ENCODE assay signal across 15 cellular contexts in genomic region chr2:202121532-202122166, GRCh38. TPM values are rescaled to one million over a fixed set of nuclear protein-coding genes. Genes with fewer than 3 reads are reported as not detected.
DNase-seq lines count a peak whose midpoint lies in the region; ATAC-seq and TF ChIP-seq lines count a peak whose summit lies in the region.
"Had no signal": no experiment of that assay in that cellular context is flagged by ENCODE, and none has a peak within 500 bp of the region (broad histone marks: within the 10 kb centered on the region; RNA-seq: fewer than 3 reads in every experiment).

No MANE protein-coding gene starts in this region.

- H3K4me1 Mint-ChIP-seq in glutamatergic neuron (ENCODE audit: low read depth, unreplicated experiment) (peaks cover 19% of the 10 kb centered on the region), nephron progenitor cell (peaks cover 38% of the 10 kb centered on the region)
- H3K4me1 Mint-ChIP-seq: T-cell had no signal

- no peak for TF ChIP-seq CTCF in glutamatergic neuron (IDR thresholded peaks at IDR 0.05; ENCODE audit: partially characterized antibody, unreplicated experiment)
- no peak for TF ChIP-seq CTCF in nephron progenitor cell (IDR thresholded peaks at IDR 0.05)

- H3K36me3 Mint-ChIP-seq in glutamatergic neuron (ENCODE audit: unreplicated experiment) (peaks cover 13% of the 10 kb centered on the region), nephron progenitor cell (ENCODE audit: low read depth) (peaks cover 35% of the 10 kb centered on the region)
- H3K36me3 Mint-ChIP-seq: T-cell had no signal

- H3K27ac Mint-ChIP-seq in glutamatergic neuron (ENCODE audit: unreplicated experiment) (peak overlapping the region; percentile 17), nephron progenitor cell (peak overlapping the region; percentile 32)
- H3K27ac Mint-ChIP-seq: activated CD4-positive, alpha-beta T cell treated with anti-CD3 and anti-CD28 coated beads, Interleukin-2, amount 10 ng/mL, durations not matched to agents 24 days and 14 days; T-cell had no signal

- no peak overlapping the region for H3K4me3 Mint-ChIP-seq in glutamatergic neuron (ENCODE audit: unreplicated experiment)
- H3K4me3 Mint-ChIP-seq in nephron progenitor cell: peak overlapping the region; percentile 2
- H3K4me3 Mint-ChIP-seq: activated CD4-positive, alpha-beta T cell treated with anti-CD3 and anti-CD28 coated beads, Interleukin-2, amount 10 ng/mL, durations not matched to agents 24 days and 14 days; T-cell had no signal

- H3K9me3 Mint-ChIP-seq in glutamatergic neuron (ENCODE audit: unreplicated experiment) (peaks cover 5% of the 10 kb centered on the region), nephron progenitor cell (peaks cover 46% of the 10 kb centered on the region)
- H3K9me3 Mint-ChIP-seq: activated CD4-positive, alpha-beta T cell treated with anti-CD3 and anti-CD28 coated beads, Interleukin-2, amount 10 ng/mL, durations not matched to agents 24 days and 14 days had no signal

- DNase-seq in GDM1 (lab: John Stamatoyannopoulos, UW) (peak; percentile 65), NOMO-1 treated with dmso at 0.1 percent for 144 hours (lab: John Stamatoyannopoulos, UW; ENCODE audit: unreplicated experiment) (peak; percentile 77), glutamatergic neuron (no peak), nephron progenitor cell (no peak)
- DNase-seq: activated CD4-positive, alpha-beta T cell treated with anti-CD3 and anti-CD28 coated beads, Interleukin-2, amount 10 ng/mL, durations not matched to agents 24 days and 14 days; activated T-cell treated with anti-CD3 and anti-CD28 coated beads, Interleukin-2, amount 50 U/mL, for 48 hours; DMS79 treated with DMSO at 0.1 percent for 48 hours; erythroblast; PC-9 had no signal

- H3K27me3 Mint-ChIP-seq in glutamatergic neuron (ENCODE audit: unreplicated experiment) (peaks cover 7% of the 10 kb centered on the region), nephron progenitor cell (ENCODE audit: low read depth, poor library complexity) (peaks cover 5% of the 10 kb centered on the region)

- no peak for TF ChIP-seq POLR2A in GM18505 (IDR thresholded peaks at IDR 0.05; ENCODE audit: borderline replicate concordance, extremely low read depth, insufficient read depth, insufficient read length)

- ATAC-seq in HG02759 (IDR thresholded peaks at IDR 0.05; ENCODE audit: unreplicated experiment): no peak
- ATAC-seq in HG02981 (IDR thresholded peaks at IDR 0.05; ENCODE audit: unreplicated experiment): no peak
- no peak for ATAC-seq in GM18505 (IDR thresholded peaks at IDR 0.05; ENCODE audit: unreplicated experiment)
- ATAC-seq in GM19455 (IDR thresholded peaks at IDR 0.05; ENCODE audit: unreplicated experiment): no peak
- ATAC-seq: T-cell had no signal

RNA-seq across cellular contexts. Expression of gene KIAA2012, which starts 48.6 kb away (rescaled TPM):
- total RNA-seq in glutamatergic neuron (ENCODE audit: unreplicated experiment): not detected
- total RNA-seq: activated CD4-positive, alpha-beta T cell treated with anti-CD3 and anti-CD28 coated beads, Interleukin-2, amount 10 ng/mL, durations not matched to agents 24 days and 14 days; osteocyte; PC-9; T-cell had no signal

Comparison
In these comparisons a context has a peak if more than half of its experiments do, and no peak if none do; other contexts are left out.
1. DNase-seq: peak in GDM1 (single experiment) and NOMO-1 treated with dmso at 0.1 percent for 144 hours (single experiment); none in glutamatergic neuron (single experiment) and nephron progenitor cell (single experiment).